In the genomic region with DNA sequence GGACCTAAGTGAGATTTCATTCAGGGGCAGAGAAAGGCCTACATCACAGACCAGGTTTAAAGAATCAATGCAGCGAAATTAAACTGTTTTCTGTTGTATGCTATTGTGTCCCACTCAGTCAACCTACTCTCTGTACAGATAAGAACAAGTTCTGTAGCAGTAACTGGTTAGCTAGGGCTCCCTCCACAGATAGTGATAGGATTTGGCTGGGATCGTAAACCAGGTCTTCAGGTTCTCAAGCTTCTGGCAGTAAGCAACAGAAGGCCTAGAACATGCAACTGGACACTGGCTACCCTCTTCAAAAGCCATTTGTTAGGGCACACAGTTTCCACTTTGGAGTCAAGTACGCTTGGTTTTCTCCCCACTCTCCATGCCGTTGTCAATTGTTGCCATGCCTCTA, we compare ENCODE assay signal across 8 cellular contexts.
"Had no signal": no experiment of that assay in that cellular context is flagged by ENCODE, and none has a peak within 500 bp of the region (broad histone marks: within the 10 kb centered on the region; RNA-seq: fewer than 3 reads in every experiment).

No MANE protein-coding gene starts in this region.

- H3K4me3 ChIP-seq: GM12878 had no signal

- ATAC-seq: GM12878 had no signal

- FAIRE-seq: G401.6, GM12878, GM12891, GM12892, GM18507, GM19239 had no signal

- DNase-seq: GDM1, GF-D8 had no signal
